ENCODE assay signal across 8 cellular contexts in the genomic region with DNA sequence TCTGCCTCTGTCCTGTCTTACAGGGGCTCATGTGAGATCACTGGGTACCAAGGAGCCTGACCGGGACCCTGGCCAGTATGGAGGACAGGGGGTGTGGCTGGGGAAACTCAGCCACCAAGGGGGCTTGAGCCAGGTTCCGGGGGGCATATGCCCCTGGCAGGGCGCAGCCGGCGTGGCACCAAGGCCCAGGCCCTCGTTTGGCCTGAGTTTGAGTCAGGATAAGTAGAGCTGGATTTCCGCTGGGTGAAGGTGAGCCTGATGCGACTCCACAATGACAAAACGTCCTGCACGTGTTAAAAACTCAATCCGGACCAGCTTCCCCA. TPM values are rescaled to one million over a fixed set of nuclear protein-coding genes. Genes with fewer than 3 reads are reported as not detected.
DNase-seq lines count a peak whose midpoint lies in the region; ATAC-seq and TF ChIP-seq lines count a peak whose summit lies in the region.

No MANE protein-coding gene starts in this region.

- no peak for TF ChIP-seq CTCF in Loucy (conservative IDR thresholded peaks at IDR 0.05; ENCODE audit: low read length)
- TF ChIP-seq CTCF in endothelial cell (IDR thresholded peaks at IDR 0.05; ENCODE audit: unreplicated experiment) = no peak
- no peak for TF ChIP-seq CTCF in GM10248 (IDR thresholded peaks at IDR 0.05; ENCODE audit: control extremely low read depth, extremely low read depth, low read depth, missing control alignments)

- no peak for DNase-seq in activated CD8-positive, alpha-beta memory T cell treated with anti-CD3 and anti-CD28 coated beads, Interleukin-2, amount 10 ng/mL, durations not matched to agents 7 days and 5 days
- no peak for DNase-seq in activated CD8-positive, alpha-beta memory T cell treated with anti-CD3 and anti-CD28 coated beads, Interleukin-2, amount 50 U/mL, for 48 hours
- DNase-seq in endothelial cell (ENCODE audit: low spot score) (no peak), NCI-H1694 treated with DMSO at 0.1 percent for 48 hours (lab: John Stamatoyannopoulos, UW) (no peak), ecto neural progenitor cell (ENCODE audit: low spot score) (no peak), GM10248 (ENCODE audit: extremely low spot score) (no peak)

- H3K9ac ChIP-seq in Loucy (ENCODE audit: low read depth, low read length, poor library complexity, severe bottlenecking) (peak overlapping the region; percentile 58), rectal smooth muscle tissue (ENCODE audit: low read length) (peak overlapping the region; percentile 7)

- H3K9me3 Mint-ChIP-seq in activated CD8-positive, alpha-beta memory T cell treated with anti-CD3 and anti-CD28 coated beads, Interleukin-2, amount 10 ng/mL, durations not matched to agents 7 days and 5 days (ENCODE audit: low read depth) = no peaks in the 10 kb centered on the region
- H3K9me3 Mint-ChIP-seq in endothelial cell (ENCODE audit: unreplicated experiment) = no peaks in the 10 kb centered on the region

- H3K79me2 ChIP-seq in Loucy (ENCODE audit: insufficient read depth, low read length) = peaks cover 7% of the 10 kb centered on the region; the same call in 1 of the 2 replicates

- peak overlapping the region; percentile 77 for H3K27ac ChIP-seq in rectal smooth muscle tissue (ENCODE audit: low read depth, low read length)

- peak overlapping the region; percentile 86 for H3K4me3 Mint-ChIP-seq in activated CD8-positive, alpha-beta memory T cell treated with anti-CD3 and anti-CD28 coated beads, Interleukin-2, amount 10 ng/mL, durations not matched to agents 7 days and 5 days
- peak overlapping the region; percentile 71 for H3K4me3 Mint-ChIP-seq in endothelial cell (ENCODE audit: unreplicated experiment)

- no peaks in the 10 kb centered on the region for H3K9me2 ChIP-seq in Loucy (replicated peaks; ENCODE audit: low read depth, low read length)

- no peaks in the 10 kb centered on the region for H3K36me3 Mint-ChIP-seq in activated CD8-positive, alpha-beta memory T cell treated with anti-CD3 and anti-CD28 coated beads, Interleukin-2, amount 10 ng/mL, durations not matched to agents 7 days and 5 days
- no peaks in the 10 kb centered on the region for H3K36me3 Mint-ChIP-seq in endothelial cell (ENCODE audit: low read depth, unreplicated experiment)

- peak overlapping the region; percentile 55 for H3K4me2 ChIP-seq in Loucy (ENCODE audit: low read depth, low read length, poor library complexity, severe bottlenecking)

- H3K27ac Mint-ChIP-seq in activated CD8-positive, alpha-beta memory T cell treated with anti-CD3 and anti-CD28 coated beads, Interleukin-2, amount 10 ng/mL, durations not matched to agents 7 days and 5 days = peak overlapping the region; percentile 87
- H3K27ac Mint-ChIP-seq in endothelial cell (ENCODE audit: unreplicated experiment) = no peak overlapping the region

- H2AFZ ChIP-seq in Loucy (ENCODE audit: low read length) = peak overlapping the region; percentile 66

- H4K20me1 ChIP-seq in Loucy (ENCODE audit: insufficient read depth, low read length, poor library complexity, severe bottlenecking) = no peaks in the 10 kb centered on the region

- no peaks in the 10 kb centered on the region for H3K27me3 Mint-ChIP-seq in activated CD8-positive, alpha-beta memory T cell treated with anti-CD3 and anti-CD28 coated beads, Interleukin-2, amount 10 ng/mL, durations not matched to agents 7 days and 5 days
- H3K27me3 Mint-ChIP-seq in endothelial cell (ENCODE audit: unreplicated experiment) = peaks cover 16% of the 10 kb centered on the region

- H3K36me3 ChIP-seq in Loucy (ENCODE audit: insufficient read depth, low read length) = no peaks in the 10 kb centered on the region
- no peaks in the 10 kb centered on the region for H3K36me3 ChIP-seq in rectal smooth muscle tissue (ENCODE audit: control insufficient read depth, insufficient read depth, low read length)

- H3K27me3 ChIP-seq in Loucy (ENCODE audit: insufficient read depth, low read length, poor library complexity, severe bottlenecking) (no peaks in the 10 kb centered on the region), rectal smooth muscle tissue (ENCODE audit: control insufficient read depth, insufficient read depth, low read length) (no peaks in the 10 kb centered on the region)

- H3K4me1 Mint-ChIP-seq in activated CD8-positive, alpha-beta memory T cell treated with anti-CD3 and anti-CD28 coated beads, Interleukin-2, amount 10 ng/mL, durations not matched to agents 7 days and 5 days = peaks cover 34% of the 10 kb centered on the region
- peaks cover 6% of the 10 kb centered on the region for H3K4me1 Mint-ChIP-seq in endothelial cell (ENCODE audit: unreplicated experiment)

- no peak for ATAC-seq in activated CD8-positive, alpha-beta memory T cell treated with anti-CD3 and anti-CD28 coated beads, Interleukin-2, amount 10 ng/mL, durations not matched to agents 7 days and 5 days

- H3K4me3 ChIP-seq in Loucy (ENCODE audit: low read length, poor library complexity, severe bottlenecking) (peak overlapping the region; percentile 65), rectal smooth muscle tissue (ENCODE audit: low read length) (peak overlapping the region; percentile 77)

- POLR2A ChIA-PET in GM10248 (lab: Yijun Ruan, JAX) = interaction anchor here (1.0 kb wide), 1 partner anchor 109 kb away, joined by 4 read pairs; a partner anchor contains a TSS

- CTCF ChIA-PET in activated CD8-positive, alpha-beta memory T cell treated with anti-CD3 and anti-CD28 coated beads, Interleukin-2, amount 10 ng/mL, durations not matched to agents 7 days and 5 days (lab: Charles Lee) = interaction anchor here (0.8 to 12.3 kb wide), 5 partner anchors 13 to 230 kb away, joined by 3 to 124 read pairs (median 3); a partner anchor contains a TSS
- CTCF ChIA-PET in GM10248 (lab: Yijun Ruan, JAX) = interaction anchor here (0.8 to 10.1 kb wide), 6 partner anchors 12 to 425 kb away, joined by 3 to 140 read pairs (median 6); a partner anchor contains a TSS

- no peaks in the 10 kb centered on the region for H3K9me3 ChIP-seq in Loucy (ENCODE audit: insufficient read depth, low read depth, low read length)

- H3K4me1 ChIP-seq in Loucy (ENCODE audit: insufficient read depth, low read length, poor library complexity, severe bottlenecking) (peaks cover 12% of the 10 kb centered on the region), rectal smooth muscle tissue (ENCODE audit: control insufficient read depth, insufficient read depth, low read length) (peaks cover 6% of the 10 kb centered on the region)

- H3F3A ChIP-seq in Loucy (ENCODE audit: low read depth) = no peaks in the 10 kb centered on the region

RNA-seq across cellular contexts. Expression of a gene that starts 0.6 kb away (rescaled TPM):
- 10 to 100 TPM; 31.5 to 39.2 TPM for total RNA-seq in activated CD8-positive, alpha-beta memory T cell treated with anti-CD3 and anti-CD28 coated beads, Interleukin-2, amount 10 ng/mL, durations not matched to agents 7 days and 5 days
- 57.5 TPM for total RNA-seq in endothelial cell (ENCODE audit: unreplicated experiment)

RNA-seq across cellular contexts. Expression of a gene that starts 16.2 kb away (rescaled TPM):
- not detected for total RNA-seq in activated CD8-positive, alpha-beta memory T cell treated with anti-CD3 and anti-CD28 coated beads, Interleukin-2, amount 10 ng/mL, durations not matched to agents 7 days and 5 days
- 0.54 TPM for total RNA-seq in endothelial cell (ENCODE audit: unreplicated experiment)

RNA-seq across cellular contexts. Expression of a gene that starts 16.3 kb away (rescaled TPM):
- not detected for total RNA-seq in activated CD8-positive, alpha-beta memory T cell treated with anti-CD3 and anti-CD28 coated beads, Interleukin-2, amount 10 ng/mL, durations not matched to agents 7 days and 5 days
- 0.80 TPM for total RNA-seq in endothelial cell (ENCODE audit: unreplicated experiment)

RNA-seq across cellular contexts. Expression of a gene that starts 36.7 kb away (rescaled TPM):
- 1 to 10 TPM; 2.5 to 3.4 TPM for total RNA-seq in activated CD8-positive, alpha-beta memory T cell treated with anti-CD3 and anti-CD28 coated beads, Interleukin-2, amount 10 ng/mL, durations not matched to agents 7 days and 5 days
- 3.9 TPM for total RNA-seq in endothelial cell (ENCODE audit: unreplicated experiment)
